In the genomic region with DNA sequence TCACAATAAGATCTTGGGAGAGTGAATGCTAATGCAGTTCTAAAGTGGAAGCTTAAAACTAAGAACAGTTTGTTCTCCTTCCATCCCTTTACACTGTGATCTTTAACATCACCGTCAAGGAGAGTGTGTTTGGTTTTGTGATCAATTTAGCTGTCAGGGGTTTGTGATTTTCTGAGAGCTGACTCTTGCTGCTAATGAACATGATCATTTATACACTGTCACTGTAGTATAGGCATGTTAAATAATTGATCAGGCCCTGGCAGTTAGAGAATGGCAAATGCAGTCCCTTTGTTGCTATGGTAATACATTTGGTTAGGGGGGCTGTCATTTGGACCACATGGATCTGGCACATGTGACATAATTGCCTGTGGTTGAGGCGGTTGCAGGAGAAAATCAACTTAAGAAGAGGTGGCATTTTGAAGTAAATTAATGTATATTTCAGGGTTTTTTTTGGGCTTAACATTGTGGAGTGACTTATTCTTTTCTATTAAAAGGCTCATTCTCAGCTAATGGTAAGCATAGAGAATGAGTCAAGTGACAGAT, we compare ENCODE assay signal across 3 cellular contexts.
TF ChIP-seq lines count a peak whose summit lies in the region.

No MANE protein-coding gene starts in this region.

TF ChIP-seq in SK-N-SH, 30 proteins besides CTCF, POLR2A, EP300 and RAD21 (continued from another document):
- TF ChIP-seq, protein P1, sequence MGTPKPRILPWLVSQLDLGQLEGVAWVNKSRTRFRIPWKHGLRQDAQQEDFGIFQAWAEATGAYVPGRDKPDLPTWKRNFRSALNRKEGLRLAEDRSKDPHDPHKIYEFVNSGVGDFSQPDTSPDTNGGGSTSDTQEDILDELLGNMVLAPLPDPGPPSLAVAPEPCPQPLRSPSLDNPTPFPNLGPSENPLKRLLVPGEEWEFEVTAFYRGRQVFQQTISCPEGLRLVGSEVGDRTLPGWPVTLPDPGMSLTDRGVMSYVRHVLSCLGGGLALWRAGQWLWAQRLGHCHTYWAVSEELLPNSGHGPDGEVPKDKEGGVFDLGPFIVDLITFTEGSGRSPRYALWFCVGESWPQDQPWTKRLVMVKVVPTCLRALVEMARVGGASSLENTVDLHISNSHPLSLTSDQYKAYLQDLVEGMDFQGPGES (IDR thresholded peaks at IDR 0.05; ENCODE audit: low read depth, low read length), result no peak
- TF ChIP-seq ELF1 (IDR thresholded peaks at IDR 0.05) (no peak), TEAD4 (IDR thresholded peaks at IDR 0.05; ENCODE audit: borderline replicate concordance, insufficient read depth) (no peak), RXRA (IDR thresholded peaks at IDR 0.05; ENCODE audit: borderline replicate concordance, low read depth) (no peak), MXI1 (IDR thresholded peaks at IDR 0.05; ENCODE audit: low read depth, low read length) (peak; percentile 86; the same call in 1 of the 2 replicates), GATA2 (CRISPR knock-in tag; IDR thresholded peaks at IDR 0.05) (no peak)
- TF ChIP-seq, protein P2, sequence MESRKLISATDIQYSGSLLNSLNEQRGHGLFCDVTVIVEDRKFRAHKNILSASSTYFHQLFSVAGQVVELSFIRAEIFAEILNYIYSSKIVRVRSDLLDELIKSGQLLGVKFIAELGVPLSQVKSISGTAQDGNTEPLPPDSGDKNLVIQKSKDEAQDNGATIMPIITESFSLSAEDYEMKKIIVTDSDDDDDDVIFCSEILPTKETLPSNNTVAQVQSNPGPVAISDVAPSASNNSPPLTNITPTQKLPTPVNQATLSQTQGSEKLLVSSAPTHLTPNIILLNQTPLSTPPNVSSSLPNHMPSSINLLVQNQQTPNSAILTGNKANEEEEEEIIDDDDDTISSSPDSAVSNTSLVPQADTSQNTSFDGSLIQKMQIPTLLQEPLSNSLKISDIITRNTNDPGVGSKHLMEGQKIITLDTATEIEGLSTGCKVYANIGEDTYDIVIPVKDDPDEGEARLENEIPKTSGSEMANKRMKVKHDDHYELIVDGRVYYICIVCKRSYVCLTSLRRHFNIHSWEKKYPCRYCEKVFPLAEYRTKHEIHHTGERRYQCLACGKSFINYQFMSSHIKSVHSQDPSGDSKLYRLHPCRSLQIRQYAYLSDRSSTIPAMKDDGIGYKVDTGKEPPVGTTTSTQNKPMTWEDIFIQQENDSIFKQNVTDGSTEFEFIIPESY (IDR thresholded peaks at IDR 0.05; ENCODE audit: borderline replicate concordance, low read depth), result no peak

TF ChIP-seq in SK-N-SH treated with all-trans-retinoic acid at 6 μM for 48 hours, 23 proteins besides CTCF, POLR2A, EP300 and RAD21 (continued from another document):
- TF ChIP-seq PATZ1 (CRISPR knock-in tag; IDR thresholded peaks at IDR 0.05; ENCODE audit: borderline replicate concordance) (no peak), ZNF70 (CRISPR knock-in tag; IDR thresholded peaks at IDR 0.05) (no peak), TOX (CRISPR knock-in tag; IDR thresholded peaks at IDR 0.05; ENCODE audit: borderline replicate concordance) (no peak), ZNF565 (CRISPR knock-in tag; conservative IDR thresholded peaks at IDR 0.05; ENCODE audit: low read depth) (no peak)

TF ChIP-seq in WTC11, 78 proteins besides CTCF, POLR2A, EP300 and RAD21 (continued from another document):
- TF ChIP-seq ZSCAN18 (CRISPR knock-in tag; IDR thresholded peaks at IDR 0.05), result no peak
- no peak for TF ChIP-seq ZNF512 (CRISPR knock-in tag; IDR thresholded peaks at IDR 0.05; ENCODE audit: borderline replicate concordance)
- TF ChIP-seq, protein P3, sequence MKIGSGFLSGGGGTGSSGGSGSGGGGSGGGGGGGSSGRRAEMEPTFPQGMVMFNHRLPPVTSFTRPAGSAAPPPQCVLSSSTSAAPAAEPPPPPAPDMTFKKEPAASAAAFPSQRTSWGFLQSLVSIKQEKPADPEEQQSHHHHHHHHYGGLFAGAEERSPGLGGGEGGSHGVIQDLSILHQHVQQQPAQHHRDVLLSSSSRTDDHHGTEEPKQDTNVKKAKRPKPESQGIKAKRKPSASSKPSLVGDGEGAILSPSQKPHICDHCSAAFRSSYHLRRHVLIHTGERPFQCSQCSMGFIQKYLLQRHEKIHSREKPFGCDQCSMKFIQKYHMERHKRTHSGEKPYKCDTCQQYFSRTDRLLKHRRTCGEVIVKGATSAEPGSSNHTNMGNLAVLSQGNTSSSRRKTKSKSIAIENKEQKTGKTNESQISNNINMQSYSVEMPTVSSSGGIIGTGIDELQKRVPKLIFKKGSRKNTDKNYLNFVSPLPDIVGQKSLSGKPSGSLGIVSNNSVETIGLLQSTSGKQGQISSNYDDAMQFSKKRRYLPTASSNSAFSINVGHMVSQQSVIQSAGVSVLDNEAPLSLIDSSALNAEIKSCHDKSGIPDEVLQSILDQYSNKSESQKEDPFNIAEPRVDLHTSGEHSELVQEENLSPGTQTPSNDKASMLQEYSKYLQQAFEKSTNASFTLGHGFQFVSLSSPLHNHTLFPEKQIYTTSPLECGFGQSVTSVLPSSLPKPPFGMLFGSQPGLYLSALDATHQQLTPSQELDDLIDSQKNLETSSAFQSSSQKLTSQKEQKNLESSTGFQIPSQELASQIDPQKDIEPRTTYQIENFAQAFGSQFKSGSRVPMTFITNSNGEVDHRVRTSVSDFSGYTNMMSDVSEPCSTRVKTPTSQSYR (CRISPR knock-in tag; IDR thresholded peaks at IDR 0.05), result no peak
- TF ChIP-seq, protein P4, sequence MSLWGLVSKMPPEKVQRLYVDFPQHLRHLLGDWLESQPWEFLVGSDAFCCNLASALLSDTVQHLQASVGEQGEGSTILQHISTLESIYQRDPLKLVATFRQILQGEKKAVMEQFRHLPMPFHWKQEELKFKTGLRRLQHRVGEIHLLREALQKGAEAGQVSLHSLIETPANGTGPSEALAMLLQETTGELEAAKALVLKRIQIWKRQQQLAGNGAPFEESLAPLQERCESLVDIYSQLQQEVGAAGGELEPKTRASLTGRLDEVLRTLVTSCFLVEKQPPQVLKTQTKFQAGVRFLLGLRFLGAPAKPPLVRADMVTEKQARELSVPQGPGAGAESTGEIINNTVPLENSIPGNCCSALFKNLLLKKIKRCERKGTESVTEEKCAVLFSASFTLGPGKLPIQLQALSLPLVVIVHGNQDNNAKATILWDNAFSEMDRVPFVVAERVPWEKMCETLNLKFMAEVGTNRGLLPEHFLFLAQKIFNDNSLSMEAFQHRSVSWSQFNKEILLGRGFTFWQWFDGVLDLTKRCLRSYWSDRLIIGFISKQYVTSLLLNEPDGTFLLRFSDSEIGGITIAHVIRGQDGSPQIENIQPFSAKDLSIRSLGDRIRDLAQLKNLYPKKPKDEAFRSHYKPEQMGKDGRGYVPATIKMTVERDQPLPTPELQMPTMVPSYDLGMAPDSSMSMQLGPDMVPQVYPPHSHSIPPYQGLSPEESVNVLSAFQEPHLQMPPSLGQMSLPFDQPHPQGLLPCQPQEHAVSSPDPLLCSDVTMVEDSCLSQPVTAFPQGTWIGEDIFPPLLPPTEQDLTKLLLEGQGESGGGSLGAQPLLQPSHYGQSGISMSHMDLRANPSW (CRISPR knock-in tag; conservative IDR thresholded peaks at IDR 0.05; ENCODE audit: low read depth), result no peak
- TF ChIP-seq CREB1 (CRISPR knock-in tag; IDR thresholded peaks at IDR 0.05), result no peak
- TF ChIP-seq CBFB (CRISPR knock-in tag; IDR thresholded peaks at IDR 0.05; ENCODE audit: low read depth), result no peak
- TF ChIP-seq AR (CRISPR knock-in tag; IDR thresholded peaks at IDR 0.05), result no peak
- no peak for TF ChIP-seq SP1 (CRISPR knock-in tag; conservative IDR thresholded peaks at IDR 0.05)
- no peak for TF ChIP-seq MAX (CRISPR knock-in tag; IDR thresholded peaks at IDR 0.05)
- TF ChIP-seq OVOL2 (CRISPR knock-in tag; IDR thresholded peaks at IDR 0.05; ENCODE audit: borderline replicate concordance), result no peak
- TF ChIP-seq ZNF532 (CRISPR knock-in tag; IDR thresholded peaks at IDR 0.05; ENCODE audit: borderline replicate concordance), result no peak
- TF ChIP-seq RELA (CRISPR knock-in tag; IDR thresholded peaks at IDR 0.05; ENCODE audit: borderline replicate concordance), result no peak
